ENCODE assay signal across 11 cellular contexts in the genomic region with DNA sequence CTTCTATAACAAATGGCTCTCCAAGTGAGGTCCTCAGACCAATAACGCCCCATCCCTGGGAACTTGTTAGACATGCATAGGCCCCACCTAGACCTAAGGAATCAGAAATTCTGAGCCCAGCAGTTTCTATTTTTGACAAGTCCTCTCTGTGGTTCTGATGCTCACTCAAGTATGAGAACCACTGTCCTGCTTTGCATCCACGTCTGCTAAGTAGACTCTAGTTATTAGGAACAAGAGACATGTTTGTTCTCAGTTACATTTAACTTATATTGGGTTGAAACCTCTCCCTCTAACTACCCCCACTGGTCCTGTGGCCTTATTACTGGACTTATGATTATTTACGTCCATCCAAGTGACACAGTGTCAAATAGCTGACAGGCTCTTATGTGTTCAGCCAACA.
A peak's percentile ranks its signal among the peaks of the same experiment; 100 is the strongest.
DNase-seq lines count a peak whose midpoint lies in the region; ATAC-seq and TF ChIP-seq lines count a peak whose summit lies in the region.
"Had no signal": no experiment of that assay in that cellular context is flagged by ENCODE, and none has a peak within 500 bp of the region (broad histone marks: within the 10 kb centered on the region; RNA-seq: fewer than 3 reads in every experiment).

No MANE protein-coding gene starts in this region.

- POLR2A ChIA-PET in naive thymus-derived CD8-positive, alpha-beta T cell (lab: Charles Lee) = no interaction called here

- ATAC-seq in HG02623 (IDR thresholded peaks at IDR 0.05; ENCODE audit: unreplicated experiment) = peak; percentile 81
- ATAC-seq in HG03378 (IDR thresholded peaks at IDR 0.05; ENCODE audit: unreplicated experiment) = peak; percentile 91
- no peak for ATAC-seq in naive thymus-derived CD8-positive, alpha-beta T cell

- TF ChIP-seq CTCF in GM10266 (IDR thresholded peaks at IDR 0.05; ENCODE audit: control insufficient read depth, insufficient read depth, low read depth, missing control alignments) = no peak

- H3K27me3 Mint-ChIP-seq in naive thymus-derived CD8-positive, alpha-beta T cell = no peaks in the 10 kb centered on the region

- DNase-seq in GM10266 (ENCODE audit: extremely low spot score) = peak; percentile 51
- DNase-seq in GM19240 (ENCODE audit: insufficient read length, low spot score) = peak; percentile 37
- no peak for DNase-seq in dermis blood vessel endothelial cell
- no peak for DNase-seq in naive thymus-derived CD8-positive, alpha-beta T cell
- no peak for DNase-seq in erythroblast (lab: John Stamatoyannopoulos, UW)
- no peak for DNase-seq in ecto neural progenitor cell (ENCODE audit: low spot score)
- DNase-seq: NCI-H2227 treated with DMSO at 0.1 percent for 48 hours, SIG-M5 had no signal

- H3K36me3 Mint-ChIP-seq in naive thymus-derived CD8-positive, alpha-beta T cell = no peaks in the 10 kb centered on the region

- peaks cover 0 to 5% (median 0%) of the 10 kb centered on the region in 4 donors for H3K4me1 Mint-ChIP-seq in naive thymus-derived CD8-positive, alpha-beta T cell

- no peaks in the 10 kb centered on the region for H3K9me3 Mint-ChIP-seq in naive thymus-derived CD8-positive, alpha-beta T cell
- H3K9me3 Mint-ChIP-seq: activated T-helper 1 cell treated with anti-CD3 and anti-CD28 coated beads, Interleukin-12 subunit alpha, Interleukin-12 subunit beta, Interleukin-2, Interleukin-4 antibody, amounts not matched to agents 30 ng/mL and 10 ng/mL and 1 ng/mL, durations not matched to agents 14 hours and 24 hours and 36 hours had no signal

- no peak overlapping the region for H3K4me3 Mint-ChIP-seq in naive thymus-derived CD8-positive, alpha-beta T cell
- H3K4me3 Mint-ChIP-seq: activated T-helper 1 cell treated with anti-CD3 and anti-CD28 coated beads, Interleukin-12 subunit alpha, Interleukin-12 subunit beta, Interleukin-2, Interleukin-4 antibody, amounts not matched to agents 30 ng/mL and 10 ng/mL and 1 ng/mL, durations not matched to agents 14 hours and 24 hours and 36 hours had no signal

- H3K27ac Mint-ChIP-seq in naive thymus-derived CD8-positive, alpha-beta T cell = no peak overlapping the region
- H3K27ac Mint-ChIP-seq: activated T-helper 1 cell treated with anti-CD3 and anti-CD28 coated beads, Interleukin-12 subunit alpha, Interleukin-12 subunit beta, Interleukin-2, Interleukin-4 antibody, amounts not matched to agents 30 ng/mL and 10 ng/mL and 1 ng/mL, durations not matched to agents 14 hours and 24 hours and 36 hours had no signal

- no peak for TF ChIP-seq POLR2A in erythroblast (IDR thresholded peaks at IDR 0.05; ENCODE audit: low read length)

Comparison
In these comparisons a context has a peak if more than half of its experiments do, and no peak if none do; other contexts are left out.
1. DNase-seq: peak in GM10266 (single experiment) and GM19240 (single experiment); none in dermis blood vessel endothelial cell (single experiment), naive thymus-derived CD8-positive, alpha-beta T cell (0 of 10), erythroblast (0 of 2) and ecto neural progenitor cell (single experiment).
2. ATAC-seq: peak in HG02623 (single experiment) and HG03378 (single experiment); none in naive thymus-derived CD8-positive, alpha-beta T cell (0 of 2).